Comparison of ENCODE assay signal across 1 cellular context in genomic region chr19:42277821-42278809, GRCh38.
TF ChIP-seq lines count a peak whose summit lies in the region.

No MANE protein-coding gene starts in this region.

TF ChIP-seq in endothelial cell of umbilical vein, 7 proteins besides CTCF, POLR2A, EP300 and RAD21:
- TF ChIP-seq POLR2AphosphoS5 (IDR thresholded peaks at IDR 0.05; ENCODE audit: insufficient read depth, low read depth, low read length) (no peak), JUN (IDR thresholded peaks at IDR 0.05; ENCODE audit: borderline replicate concordance, insufficient read depth, insufficient read length, low read depth) (no peak), EZH2 (IDR thresholded peaks at IDR 0.05; ENCODE audit: borderline replicate concordance, low read depth, low read length, severe bottlenecking) (no peak), MYC (IDR thresholded peaks at IDR 0.05; ENCODE audit: low read depth, low read length) (no peak), FOS (IDR thresholded peaks at IDR 0.05; ENCODE audit: borderline replicate concordance, insufficient read depth, low read length) (no peak), MAX (IDR thresholded peaks at IDR 0.05; ENCODE audit: insufficient read depth, insufficient read length) (no peak), GATA2 (IDR thresholded peaks at IDR 0.05; ENCODE audit: insufficient read depth, insufficient read length, low read depth, low read length) (no peak)
